ENCODE assay signal across 24 cellular contexts in genomic region chr11:64125676-64126075, GRCh38. TPM values are rescaled to one million over a fixed set of nuclear protein-coding genes. Genes with fewer than 3 reads are reported as not detected.
DNase-seq lines count a peak whose midpoint lies in the region; ATAC-seq, FAIRE-seq and TF ChIP-seq lines count a peak whose summit lies in the region.
"Had no signal": no experiment of that assay in that cellular context is flagged by ENCODE, and none has a peak within 500 bp of the region (broad histone marks: within the 10 kb centered on the region; RNA-seq: fewer than 3 reads in every experiment).

No MANE protein-coding gene starts in this region.

- peaks cover 20% of the 10 kb centered on the region for H3K27me3 Mint-ChIP-seq in activated naive CD4-positive, alpha-beta T cell treated with anti-CD3 and anti-CD28 coated beads, Interleukin-2, amount 10 ng/mL, durations not matched to agents 7 days and 5 days
- H3K27me3 Mint-ChIP-seq: CD4-positive, alpha-beta memory T cell; T-cell had no signal

- no peak overlapping the region for H3K4me3 Mint-ChIP-seq in activated naive CD4-positive, alpha-beta T cell treated with anti-CD3 and anti-CD28 coated beads, Interleukin-2, amount 10 ng/mL, durations not matched to agents 7 days and 5 days
- H3K4me3 Mint-ChIP-seq: CD4-positive, alpha-beta memory T cell; T-cell had no signal

- POLR2A ChIA-PET in K562 (lab: Yijun Ruan, JAX) = no interaction called here

- H3K4me3 ChIP-seq in K562 = no peak overlapping the region
- H3K4me3 ChIP-seq: GM12878, SJSA1 had no signal

- no peak for TF ChIP-seq EP300 in K562 (IDR thresholded peaks at IDR 0.05; ENCODE audit: low read length)

- no peak overlapping the region for H3K4me2 ChIP-seq in K562 (ENCODE audit: insufficient read depth, low read length)

- TF ChIP-seq CTCF in K562 (IDR thresholded peaks at IDR 0.05 in 2 of 3, conservative IDR thresholded peaks at IDR 0.05 in 1 of 3; ENCODE audit: insufficient read depth in 2 of 3, low read depth in 1 of 3, low read length in 3 of 3) = no peak

- H3K9me3 Mint-ChIP-seq in activated naive CD4-positive, alpha-beta T cell treated with anti-CD3 and anti-CD28 coated beads, Interleukin-2, amount 10 ng/mL, durations not matched to agents 7 days and 5 days = no peaks in the 10 kb centered on the region
- H3K9me3 Mint-ChIP-seq: CD4-positive, alpha-beta memory T cell; T-cell had no signal

- H3K36me3 ChIP-seq in K562 (ENCODE audit: control insufficient read depth, insufficient read depth, low read length) = no peaks in the 10 kb centered on the region
- H3K36me3 ChIP-seq: SJSA1 had no signal

- H3K4me1 ChIP-seq in K562 (replicated peaks in 1 of 2; ENCODE audit: control insufficient read depth in 2 of 2, insufficient read depth in 2 of 2, low read length in 2 of 2) = peaks cover 0 to 29% of the 10 kb centered on the region in 2 experiments; a peak in 2 of 5 replicates

- no peak overlapping the region for H3K27ac Mint-ChIP-seq in activated naive CD4-positive, alpha-beta T cell treated with anti-CD3 and anti-CD28 coated beads, Interleukin-2, amount 10 ng/mL, durations not matched to agents 7 days and 5 days
- H3K27ac Mint-ChIP-seq: CD4-positive, alpha-beta memory T cell; T-cell had no signal

- ATAC-seq in K562 (no peak), GM19351 (IDR thresholded peaks at IDR 0.05; ENCODE audit: unreplicated experiment) (no peak)
- ATAC-seq: GM12878, T-cell had no signal

- no peak for FAIRE-seq in K562 (lab: Jason Lieb, UNC)
- no peak for FAIRE-seq in H54 (lab: Jason Lieb, UNC)
- FAIRE-seq: A204.1, GM12878 had no signal

- 0 out of 4 replicates have a peak overlapping the region, but pooled peaks of 1 of the 2 experiments have one; percentile 36 for H3K9ac ChIP-seq in K562 (ENCODE audit: insufficient read depth in 1 of 2, low read depth in 2 of 2, low read length in 2 of 2)

- CTCF ChIA-PET in activated naive CD4-positive, alpha-beta T cell treated with anti-CD3 and anti-CD28 coated beads, Interleukin-2, amount 10 ng/mL, durations not matched to agents 7 days and 5 days (lab: Charles Lee) = no interaction called here
- CTCF ChIA-PET in K562 (lab: Yijun Ruan, JAX; ENCODE audit: low intra/inter-chr PET ratio) = no interaction called here

- peaks cover 16% of the 10 kb centered on the region for H3K4me1 Mint-ChIP-seq in activated naive CD4-positive, alpha-beta T cell treated with anti-CD3 and anti-CD28 coated beads, Interleukin-2, amount 10 ng/mL, durations not matched to agents 7 days and 5 days
- H3K4me1 Mint-ChIP-seq: CD4-positive, alpha-beta memory T cell had no signal

- in situ Hi-C loops in K562 (cut with MboI) = no loop called here

- H3K27me3 ChIP-seq in K562 (ENCODE audit: control insufficient read depth in 2 of 2, insufficient read depth in 2 of 2, low read length in 2 of 2) = no peaks in the 10 kb centered on the region
- H3K27me3 ChIP-seq: SJSA1 had no signal

- WGBS in K562 (ENCODE audit: insufficient coverage, low coverage, missing lambda C conversion rate) = 74% methylated on average over 14 of the region's 14 CpGs

- no peaks in the 10 kb centered on the region for H3K9me3 ChIP-seq in K562 (replicated peaks; ENCODE audit: control insufficient read depth, insufficient read depth, low read depth, low read length)
- H3K9me3 ChIP-seq: SJSA1 had no signal

- no peaks in the 10 kb centered on the region; the same call in 2 of the 3 replicates for H3K79me2 ChIP-seq in K562 (ENCODE audit: control insufficient read depth, insufficient read depth, low read length)

- TF ChIP-seq POLR2A in K562 (conservative IDR thresholded peaks at IDR 0.05) (no peak), H54 (IDR thresholded peaks at IDR 0.05; ENCODE audit: low read depth, low read length) (no peak)

- TF ChIP-seq RAD21 in K562 (CRISPR knock-in tag; conservative IDR thresholded peaks at IDR 0.05 in 1 of 2, IDR thresholded peaks at IDR 0.05 in 1 of 2) = no peak

- H3K36me3 Mint-ChIP-seq in activated naive CD4-positive, alpha-beta T cell treated with anti-CD3 and anti-CD28 coated beads, Interleukin-2, amount 10 ng/mL, durations not matched to agents 7 days and 5 days = no peaks in the 10 kb centered on the region
- H3K36me3 Mint-ChIP-seq: CD4-positive, alpha-beta memory T cell; T-cell had no signal

- H2AFZ ChIP-seq in K562 (ENCODE audit: low read depth, low read length) = no peak overlapping the region

- intact Hi-C loops in K562 (cut with micrococcal nuclease) = no loop called here

- H4K20me1 ChIP-seq in K562 (replicated peaks; ENCODE audit: control insufficient read depth, insufficient read depth, low read length) = peaks cover 26% of the 10 kb centered on the region

- H3K9me1 ChIP-seq in K562 (ENCODE audit: control insufficient read depth, insufficient read depth, low read length) = no peaks in the 10 kb centered on the region

- DNase-seq in activated naive CD4-positive, alpha-beta T cell treated with anti-CD3 and anti-CD28 coated beads, Interleukin-2, amount 10 ng/mL, durations not matched to agents 7 days and 5 days = peak; percentile 24
- DNase-seq in activated naive CD4-positive, alpha-beta T cell (lab: John Stamatoyannopoulos, UW) = no peak
- no peak for DNase-seq in K562 (ENCODE audit: extremely low read depth in 1 of 4, low spot score in 3 of 4)
- DNase-seq in left kidney (ENCODE audit: low read depth, low spot score) = peak; percentile 31
- DNase-seq in H54 (ENCODE audit: insufficient read length, low spot score) = no peak
- no peak for DNase-seq in SKM-1 treated with dmso at 0.1 percent for 144 hours (lab: John Stamatoyannopoulos, UW; ENCODE audit: unreplicated experiment)
- DNase-seq: C1 segment of cervical spinal cord; CD4-positive, alpha-beta memory T cell; COR-L47; DMS79; EL; GDM1; H7; KBM-7; MV-4-11; NCI-H1105; NCI-H524 treated with DMSO at 0.1 percent for 48 hours; Right ventricle myocardium superior; RPMI8226 had no signal

- no TSS peak for BruUV-seq in K562 (replicated peaks; lab: Mats Ljungman, UMichigan)

- no peak overlapping the region for H3K27ac ChIP-seq in K562 (ENCODE audit: extremely low read depth, low read depth, low read length)
- H3K27ac ChIP-seq: SJSA1 had no signal

TF ChIP-seq in K562, 482 proteins besides CTCF, POLR2A, EP300 and RAD21:
- TF ChIP-seq, protein P1, sequence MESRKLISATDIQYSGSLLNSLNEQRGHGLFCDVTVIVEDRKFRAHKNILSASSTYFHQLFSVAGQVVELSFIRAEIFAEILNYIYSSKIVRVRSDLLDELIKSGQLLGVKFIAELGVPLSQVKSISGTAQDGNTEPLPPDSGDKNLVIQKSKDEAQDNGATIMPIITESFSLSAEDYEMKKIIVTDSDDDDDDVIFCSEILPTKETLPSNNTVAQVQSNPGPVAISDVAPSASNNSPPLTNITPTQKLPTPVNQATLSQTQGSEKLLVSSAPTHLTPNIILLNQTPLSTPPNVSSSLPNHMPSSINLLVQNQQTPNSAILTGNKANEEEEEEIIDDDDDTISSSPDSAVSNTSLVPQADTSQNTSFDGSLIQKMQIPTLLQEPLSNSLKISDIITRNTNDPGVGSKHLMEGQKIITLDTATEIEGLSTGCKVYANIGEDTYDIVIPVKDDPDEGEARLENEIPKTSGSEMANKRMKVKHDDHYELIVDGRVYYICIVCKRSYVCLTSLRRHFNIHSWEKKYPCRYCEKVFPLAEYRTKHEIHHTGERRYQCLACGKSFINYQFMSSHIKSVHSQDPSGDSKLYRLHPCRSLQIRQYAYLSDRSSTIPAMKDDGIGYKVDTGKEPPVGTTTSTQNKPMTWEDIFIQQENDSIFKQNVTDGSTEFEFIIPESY (CRISPR knock-in tag; IDR thresholded peaks at IDR 0.05) = peak; percentile 57
- TF ChIP-seq, protein P2, sequence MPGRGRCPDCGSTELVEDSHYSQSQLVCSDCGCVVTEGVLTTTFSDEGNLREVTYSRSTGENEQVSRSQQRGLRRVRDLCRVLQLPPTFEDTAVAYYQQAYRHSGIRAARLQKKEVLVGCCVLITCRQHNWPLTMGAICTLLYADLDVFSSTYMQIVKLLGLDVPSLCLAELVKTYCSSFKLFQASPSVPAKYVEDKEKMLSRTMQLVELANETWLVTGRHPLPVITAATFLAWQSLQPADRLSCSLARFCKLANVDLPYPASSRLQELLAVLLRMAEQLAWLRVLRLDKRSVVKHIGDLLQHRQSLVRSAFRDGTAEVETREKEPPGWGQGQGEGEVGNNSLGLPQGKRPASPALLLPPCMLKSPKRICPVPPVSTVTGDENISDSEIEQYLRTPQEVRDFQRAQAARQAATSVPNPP (IDR thresholded peaks at IDR 0.05; ENCODE audit: borderline replicate concordance, insufficient read depth, insufficient read length) = no peak

RNA-seq across cellular contexts. Expression of gene MACROD1, which starts 40.2 kb away (rescaled TPM):
- total RNA-seq in K562 (2011; cell fraction: chromatin; rRNA removed; ENCODE audit: low replicate concordance) = 63.3 and 92.7 TPM in 2 replicates
- 79.2 and 103 TPM in 2 replicates for total RNA-seq in K562 (2011; cell fraction: nucleolus; rRNA removed)
- 54.7 and 61.3 TPM in 2 replicates for total RNA-seq in K562 (2011; cell fraction: nucleoplasm; rRNA removed)
- total RNA-seq in K562 (2014; rRNA removed) (60.0 and 64.5 TPM in 2 replicates), K562 (2014; rRNA removed; fragmentation: Illumina TruSeq; extraction: Trizol) (25.5 and 25.9 TPM in 2 replicates), K562 (2015; rRNA removed; fragmentation: Illumina TruSeq; extraction: Trizol) (42.3 and 50.0 TPM in 2 replicates), K562 (2021) (45.2 and 47.3 TPM in 2 replicates)
- polyA plus RNA-seq in K562 (2011; rRNA removed) (26.4 and 31.0 TPM in 2 replicates), K562 (2014; fragmentation: Illumina TruSeq; extraction: Trizol) (13.4 and 19.4 TPM in 2 replicates), K562 (2014; fragmentation: Nextera tagmentation; extraction: Ambion mirVana) (1 to 10 TPM; 1.1 to 2.3 TPM), K562 (2014; rRNA removed) (45.7 and 54.9 TPM in 2 replicates)
- polyA plus RNA-seq in K562 (2011; cell fraction: cytosol; rRNA removed) = 39.3 and 90.4 TPM in 2 replicates
- polyA plus RNA-seq in K562 (2011; cell fraction: nucleus; rRNA removed) = 128 and 166 TPM in 2 replicates
- 34.4 and 49.3 TPM in 2 replicates for polyA plus RNA-seq in K562 (2012)
- polyA minus RNA-seq in K562 (2011; rRNA and poly(A)+ RNA removed) = 12.7 and 14.8 TPM in 2 replicates
- polyA minus RNA-seq in K562 (2011; cell fraction: cytosol; rRNA and poly(A)+ RNA removed) = 16.8 and 23.4 TPM in 2 replicates
- 20.7 and 28.4 TPM in 2 replicates for polyA minus RNA-seq in K562 (2011; cell fraction: nucleus; rRNA and poly(A)+ RNA removed)

Comparison
In these comparisons a context has a peak if more than half of its experiments do, and no peak if none do; other contexts are left out.
1. DNase-seq: peak in activated naive CD4-positive, alpha-beta T cell treated with anti-CD3 and anti-CD28 coated beads, Interleukin-2, amount 10 ng/mL, durations not matched to agents 7 days and 5 days (single experiment) and left kidney (single experiment); none in activated naive CD4-positive, alpha-beta T cell (0 of 4), K562 (0 of 4), H54 (single experiment) and SKM-1 treated with dmso at 0.1 percent for 144 hours (single experiment).